Comparison of ENCODE assay signal across 2 cellular contexts in genomic region chr11:1032310-1032891, GRCh38.
TF ChIP-seq lines count a peak whose summit lies in the region.

No MANE protein-coding gene starts in this region.

TF ChIP-seq in HepG2, 621 proteins besides CTCF, POLR2A, EP300 and RAD21:
- TF ChIP-seq SNRNP70 (IDR thresholded peaks at IDR 0.05; ENCODE audit: low read depth, low read length) (no peak), ZNF720 (CRISPR knock-in tag; IDR thresholded peaks at IDR 0.05) (no peak), ZNF782 (CRISPR knock-in tag; IDR thresholded peaks at IDR 0.05; ENCODE audit: borderline replicate concordance) (no peak), ZNF724P (CRISPR knock-in tag; IDR thresholded peaks at IDR 0.05; ENCODE audit: borderline replicate concordance) (no peak), CREB1 (IDR thresholded peaks at IDR 0.05) (peak; percentile 41; the same call in 1 of the 2 replicates), CREB1 (CRISPR knock-in tag; IDR thresholded peaks at IDR 0.05) (no peak), ZNF788 (CRISPR knock-in tag; IDR thresholded peaks at IDR 0.05; ENCODE audit: borderline replicate concordance) (no peak), SRY (CRISPR knock-in tag; IDR thresholded peaks at IDR 0.05) (no peak), ZNF205 (CRISPR knock-in tag; IDR thresholded peaks at IDR 0.05) (no peak), ZNF780A (CRISPR knock-in tag; IDR thresholded peaks at IDR 0.05) (no peak), ZBTB25 (CRISPR knock-in tag; IDR thresholded peaks at IDR 0.05) (no peak), BRD4 (CRISPR knock-in tag; IDR thresholded peaks at IDR 0.05) (no peak), ZNF558 (CRISPR knock-in tag; IDR thresholded peaks at IDR 0.05; ENCODE audit: borderline replicate concordance) (no peak)
- TF ChIP-seq, protein P1, sequence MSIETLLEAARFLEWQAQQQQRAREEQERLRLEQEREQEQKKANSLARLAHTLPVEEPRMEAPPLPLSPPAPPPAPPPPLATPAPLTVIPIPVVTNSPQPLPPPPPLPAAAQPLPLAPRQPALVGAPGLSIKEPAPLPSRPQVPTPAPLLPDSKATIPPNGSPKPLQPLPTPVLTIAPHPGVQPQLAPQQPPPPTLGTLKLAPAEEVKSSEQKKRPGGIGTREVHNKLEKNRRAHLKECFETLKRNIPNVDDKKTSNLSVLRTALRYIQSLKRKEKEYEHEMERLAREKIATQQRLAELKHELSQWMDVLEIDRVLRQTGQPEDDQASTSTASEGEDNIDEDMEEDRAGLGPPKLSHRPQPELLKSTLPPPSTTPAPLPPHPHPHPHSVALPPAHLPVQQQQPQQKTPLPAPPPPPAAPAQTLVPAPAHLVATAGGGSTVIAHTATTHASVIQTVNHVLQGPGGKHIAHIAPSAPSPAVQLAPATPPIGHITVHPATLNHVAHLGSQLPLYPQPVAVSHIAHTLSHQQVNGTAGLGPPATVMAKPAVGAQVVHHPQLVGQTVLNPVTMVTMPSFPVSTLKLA (IDR thresholded peaks at IDR 0.05) = peak; percentile 87
- TF ChIP-seq, protein P2, sequence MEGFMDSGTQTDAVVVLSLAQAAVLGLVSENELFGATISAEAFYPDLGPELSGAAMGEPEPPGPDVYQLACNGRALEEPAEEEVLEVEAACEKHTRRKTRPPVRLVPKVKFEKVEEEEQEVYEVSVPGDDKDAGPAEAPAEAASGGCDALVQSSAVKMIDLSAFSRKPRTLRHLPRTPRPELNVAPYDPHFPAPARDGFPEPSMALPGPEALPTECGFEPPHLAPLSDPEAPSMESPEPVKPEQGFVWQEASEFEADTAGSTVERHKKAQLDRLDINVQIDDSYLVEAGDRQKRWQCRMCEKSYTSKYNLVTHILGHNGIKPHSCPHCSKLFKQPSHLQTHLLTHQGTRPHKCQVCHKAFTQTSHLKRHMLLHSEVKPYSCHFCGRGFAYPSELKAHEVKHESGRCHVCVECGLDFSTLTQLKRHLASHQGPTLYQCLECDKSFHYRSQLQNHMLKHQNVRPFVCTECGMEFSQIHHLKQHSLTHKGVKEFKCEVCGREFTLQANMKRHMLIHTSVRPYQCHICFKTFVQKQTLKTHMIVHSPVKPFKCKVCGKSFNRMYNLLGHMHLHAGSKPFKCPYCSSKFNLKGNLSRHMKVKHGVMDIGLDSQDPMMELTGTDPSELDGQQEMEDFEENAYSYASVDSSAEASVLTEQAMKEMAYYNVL (CRISPR knock-in tag; IDR thresholded peaks at IDR 0.05; ENCODE audit: borderline replicate concordance) = no peak

TF ChIP-seq in K562, 482 proteins besides CTCF, POLR2A, EP300 and RAD21:
- TF ChIP-seq CHAMP1 (IDR thresholded peaks at IDR 0.05) = no peak
- TF ChIP-seq NFIC (IDR thresholded peaks at IDR 0.05) = no peak
- TF ChIP-seq ZNF395 (CRISPR knock-in tag; IDR thresholded peaks at IDR 0.05) = no peak
- TF ChIP-seq ZNF79 (CRISPR knock-in tag; IDR thresholded peaks at IDR 0.05; ENCODE audit: low read depth) = no peak
- no peak for TF ChIP-seq POLR2H (tag; IDR thresholded peaks at IDR 0.05; ENCODE audit: low read depth)
- TF ChIP-seq IRF2 (CRISPR knock-in tag; IDR thresholded peaks at IDR 0.05) = no peak
- no peak for TF ChIP-seq ZNF174 (CRISPR knock-in tag; IDR thresholded peaks at IDR 0.05)
- TF ChIP-seq, protein P3, sequence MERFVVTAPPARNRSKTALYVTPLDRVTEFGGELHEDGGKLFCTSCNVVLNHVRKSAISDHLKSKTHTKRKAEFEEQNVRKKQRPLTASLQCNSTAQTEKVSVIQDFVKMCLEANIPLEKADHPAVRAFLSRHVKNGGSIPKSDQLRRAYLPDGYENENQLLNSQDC (CRISPR knock-in tag; IDR thresholded peaks at IDR 0.05) = no peak
- no peak for TF ChIP-seq SAFB2 (IDR thresholded peaks at IDR 0.05; ENCODE audit: borderline replicate concordance, low read depth, low read length, severe bottlenecking)
- TF ChIP-seq RNF2 (IDR thresholded peaks at IDR 0.05) = no peak
- no peak for TF ChIP-seq PYGO2 (tag; IDR thresholded peaks at IDR 0.05)
- no peak for TF ChIP-seq CBX5 (IDR thresholded peaks at IDR 0.05; ENCODE audit: borderline replicate concordance, low read depth)
